ENCODE assay signal across 24 cellular contexts in the genomic region with DNA sequence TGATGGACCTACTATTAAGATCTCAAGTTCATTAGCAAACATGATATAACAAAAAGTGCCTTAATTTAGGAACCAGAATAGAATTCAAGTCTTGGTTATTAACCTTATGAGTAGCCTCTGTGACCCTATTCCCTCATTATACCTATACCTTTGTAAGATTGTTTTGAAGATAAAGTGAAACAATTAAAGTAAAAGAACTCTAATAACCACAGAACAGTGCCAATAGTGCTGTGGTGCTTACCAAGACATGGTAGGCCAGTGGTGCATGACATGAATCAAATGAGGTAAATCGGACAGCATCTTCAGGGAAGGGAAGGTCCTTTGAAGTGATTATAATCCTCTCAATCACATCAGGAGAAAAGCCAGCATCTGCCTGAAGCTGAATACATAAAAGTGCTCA. TPM values are rescaled to one million over a fixed set of nuclear protein-coding genes. Genes with fewer than 3 reads are reported as not detected.
A peak's percentile ranks its signal among the peaks of the same experiment; 100 is the strongest.
DNase-seq lines count a peak whose midpoint lies in the region; ATAC-seq, FAIRE-seq and TF ChIP-seq lines count a peak whose summit lies in the region.
"Had no signal": no experiment of that assay in that cellular context is flagged by ENCODE, and none has a peak within 500 bp of the region (broad histone marks: within the 10 kb centered on the region; RNA-seq: fewer than 3 reads in every experiment).

No MANE protein-coding gene starts in this region.

- peaks cover 12% of the 10 kb centered on the region for H3K4me1 Mint-ChIP-seq in astrocyte (ENCODE audit: low read depth, unreplicated experiment)
- H3K4me1 Mint-ChIP-seq: immature natural killer cell had no signal

- H3K4me2 ChIP-seq in astrocyte (ENCODE audit: low read length): no peak overlapping the region

- DNase-seq in astrocyte (ENCODE audit: low read depth) (no peak), posterior cingulate gyrus (no peak), H4 (ENCODE audit: low spot score) (no peak), NCI-H510A (lab: John Stamatoyannopoulos, UW) (no peak)
- DNase-seq in activated naive CD4-positive, alpha-beta T cell treated with Interleukin-2 at 50 U/mL for 16 hours: no peak
- DNase-seq: activated CD8-positive, alpha-beta T cell treated with anti-CD3 and anti-CD28 coated beads for 36 hours; COR-L47; dermis blood vessel endothelial cell; immature natural killer cell; mucosa of descending colon; NCI-H1092 treated with DMSO at 0.1 percent for 48 hours; NCI-H510A treated with DMSO at 0.1 percent for 48 hours; stimulated activated CD4-positive, alpha-beta T cell treated with anti-CD3 and anti-CD28 coated beads, Interleukin-2, amount 100 ng/mL, for 24 hours; stimulated activated naive CD8-positive, alpha-beta T cell treated with anti-CD3 and anti-CD28 coated beads, Interleukin-15, Interleukin-2, amounts not matched to agents 100 U/mL and 50 U/mL, for 24 hours; T1000 had no signal

- peaks cover 16% of the 10 kb centered on the region for H3K36me3 Mint-ChIP-seq in astrocyte (ENCODE audit: low read depth, unreplicated experiment)

- no peak overlapping the region for H3K27ac Mint-ChIP-seq in astrocyte (ENCODE audit: unreplicated experiment)
- H3K27ac Mint-ChIP-seq: activated CD8-positive, alpha-beta T cell treated with anti-CD3 and anti-CD28 coated beads for 36 hours had no signal

- H3K9me3 ChIP-seq in astrocyte (ENCODE audit: insufficient read depth, low read depth, low read length): no peaks in the 10 kb centered on the region
- H3K9me3 ChIP-seq: mucosa of descending colon, prostate gland, tibial nerve had no signal

- no peak overlapping the region for H3K27ac ChIP-seq in astrocyte (ENCODE audit: low read depth, low read length)
- H3K27ac ChIP-seq: prostate gland, skin epidermis, tibial nerve had no signal

- H3K36me3 ChIP-seq in astrocyte (ENCODE audit: insufficient read depth, low read length): no peaks in the 10 kb centered on the region
- H3K36me3 ChIP-seq: prostate gland had no signal

- TF ChIP-seq CTCF in astrocyte (IDR thresholded peaks at IDR 0.05; ENCODE audit: insufficient read depth, low read depth, low read length): no peak

- H3K27me3 Mint-ChIP-seq in astrocyte (ENCODE audit: low read depth, unreplicated experiment): no peaks in the 10 kb centered on the region
- H3K27me3 Mint-ChIP-seq: activated CD8-positive, alpha-beta T cell treated with anti-CD3 and anti-CD28 coated beads for 36 hours had no signal

- H3K9me3 Mint-ChIP-seq in astrocyte (ENCODE audit: unreplicated experiment): peaks cover 8% of the 10 kb centered on the region
- H3K9me3 Mint-ChIP-seq: activated CD8-positive, alpha-beta T cell treated with anti-CD3 and anti-CD28 coated beads for 36 hours; immature natural killer cell had no signal

- no peaks in the 10 kb centered on the region for H3K27me3 ChIP-seq in astrocyte (ENCODE audit: insufficient read depth, low read length)
- H3K27me3 ChIP-seq: tibial nerve had no signal

- H4K20me1 ChIP-seq in astrocyte (ENCODE audit: insufficient read depth, low read length): no peaks in the 10 kb centered on the region

- FAIRE-seq in astrocyte (lab: Jason Lieb, UNC): peak; percentile 13
- FAIRE-seq: endothelial cell of umbilical vein, HTR-8/SVneo had no signal

- H3K9ac ChIP-seq in astrocyte (ENCODE audit: low read length): no peak overlapping the region

- no peak overlapping the region for H3K4me3 Mint-ChIP-seq in astrocyte (ENCODE audit: unreplicated experiment)
- H3K4me3 Mint-ChIP-seq: activated CD8-positive, alpha-beta T cell treated with anti-CD3 and anti-CD28 coated beads for 36 hours; immature natural killer cell; neural crest cell had no signal

- no peak overlapping the region for H3K4me3 ChIP-seq in astrocyte (ENCODE audit: insufficient read depth, low read depth, low read length)
- H3K4me3 ChIP-seq: mucosa of descending colon, prostate gland, skin epidermis, tibial nerve had no signal

- peak; percentile 54 for ATAC-seq in GM19043 (IDR thresholded peaks at IDR 0.05; ENCODE audit: low read depth, unreplicated experiment)
- peak; percentile 55 for ATAC-seq in HG03135 (IDR thresholded peaks at IDR 0.05; ENCODE audit: unreplicated experiment)
- ATAC-seq: activated CD8-positive, alpha-beta T cell treated with anti-CD3 and anti-CD28 coated beads for 36 hours; HCT116; mucosa of descending colon; stimulated activated naive CD8-positive, alpha-beta T cell treated with anti-CD3 and anti-CD28 coated beads, Interleukin-15, Interleukin-2, amounts not matched to agents 100 U/mL and 50 U/mL, for 24 hours had no signal

- H3K4me1 ChIP-seq in astrocyte (ENCODE audit: insufficient read depth, low read length): peaks cover 7% of the 10 kb centered on the region

- intact Hi-C loops in posterior cingulate gyrus (cut with DNase I): no loop called here

- no peaks in the 10 kb centered on the region for H3K79me2 ChIP-seq in astrocyte (ENCODE audit: insufficient read depth, low read length)

- H2AFZ ChIP-seq in astrocyte (ENCODE audit: low read depth, low read length): no peak overlapping the region

RNA-seq across cellular contexts. Expression of gene METTL4, which starts 36.4 kb away (rescaled TPM):
- total RNA-seq in astrocyte: 9.0 and 10.5 TPM in 2 replicates
- total RNA-seq in H4 (2014; rRNA removed; shearing (Covaris generic)): 6.9 and 9.7 TPM in 2 replicates

RNA-seq across cellular contexts. Expression of gene NDC80, which starts 36.5 kb away (rescaled TPM):
- total RNA-seq in astrocyte: 1.9 and 3.5 TPM in 2 replicates
- 34.6 and 43.0 TPM in 2 replicates for total RNA-seq in H4 (2014; rRNA removed; shearing (Covaris generic))
